Comparison of ENCODE assay signal across 11 cellular contexts in the genomic region with DNA sequence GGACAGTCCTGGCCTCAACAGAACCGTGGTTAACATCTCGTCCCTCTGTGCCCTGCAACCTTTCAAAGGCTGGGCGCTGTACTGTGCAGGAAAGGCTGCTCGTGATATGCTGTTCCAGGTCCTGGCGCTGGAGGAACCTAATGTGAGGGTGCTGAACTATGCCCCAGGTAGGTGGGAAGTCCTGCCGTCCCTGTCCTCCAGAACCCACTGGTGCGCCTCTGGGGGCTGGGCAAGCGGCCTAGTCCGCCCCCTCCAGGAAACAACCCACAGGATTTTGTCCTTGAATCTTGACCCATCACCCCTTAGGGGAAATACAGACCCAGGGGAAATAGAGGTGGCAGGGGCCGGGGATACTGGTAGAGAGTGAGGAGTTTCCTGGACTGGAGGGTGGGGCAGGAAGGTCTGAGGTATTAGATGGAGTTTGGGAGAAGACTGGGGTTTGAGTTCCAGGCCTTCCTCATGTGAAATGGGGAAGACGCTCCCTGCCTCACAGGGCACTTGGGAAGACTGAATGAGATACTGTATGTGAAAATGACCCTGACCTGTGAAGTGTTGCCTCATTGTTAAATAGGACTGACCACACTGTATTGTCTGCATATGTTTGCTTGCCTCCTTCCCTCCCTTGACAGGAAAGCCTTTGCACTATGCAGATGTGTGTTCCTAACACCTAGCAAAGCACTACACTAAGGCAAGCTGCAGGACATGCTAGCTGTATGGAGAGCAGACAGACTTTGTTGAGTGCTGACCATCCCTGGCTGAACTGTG. TPM values are rescaled to one million over a fixed set of nuclear protein-coding genes. Genes with fewer than 3 reads are reported as not detected.
DNase-seq lines count a peak whose midpoint lies in the region; ATAC-seq and TF ChIP-seq lines count a peak whose summit lies in the region.
"Had no signal": no experiment of that assay in that cellular context is flagged by ENCODE, and none has a peak within 500 bp of the region (broad histone marks: within the 10 kb centered on the region; RNA-seq: fewer than 3 reads in every experiment).

No MANE protein-coding gene starts in this region.

- no peak overlapping the region for H3K4me3 ChIP-seq in CD8-positive, alpha-beta T cell (ENCODE audit: low read depth, low read length)
- H3K4me3 ChIP-seq in NB4 (ENCODE audit: low read depth, low read length) (peak overlapping the region; percentile 74), endocrine pancreas (ENCODE audit: control insufficient read depth, insufficient read depth, low read length) (no peak overlapping the region), parathyroid adenoma (ENCODE audit: low read depth, low read length) (no peak overlapping the region), body of pancreas (no peak overlapping the region)

- no peak for ATAC-seq in CD8-positive, alpha-beta T cell
- ATAC-seq in body of pancreas (no peak), GM18867 (IDR thresholded peaks at IDR 0.05; ENCODE audit: unreplicated experiment) (no peak)

- peaks cover 17% of the 10 kb centered on the region for H3K27me3 ChIP-seq in CD8-positive, alpha-beta T cell (ENCODE audit: insufficient read depth, low read length)
- H3K27me3 ChIP-seq in endocrine pancreas (ENCODE audit: control insufficient read depth, insufficient read depth, low read length): no peaks in the 10 kb centered on the region
- no peaks in the 10 kb centered on the region for H3K27me3 ChIP-seq in parathyroid adenoma (ENCODE audit: control insufficient read depth, insufficient read depth, low read length)
- no peaks in the 10 kb centered on the region for H3K27me3 ChIP-seq in body of pancreas

- H3K9me3 ChIP-seq in CD8-positive, alpha-beta T cell (ENCODE audit: low read length): no peaks in the 10 kb centered on the region
- H3K9me3 ChIP-seq in endocrine pancreas (ENCODE audit: control insufficient read depth, low read length) (no peaks in the 10 kb centered on the region), parathyroid adenoma (ENCODE audit: control insufficient read depth, low read length) (no peaks in the 10 kb centered on the region), body of pancreas (no peaks in the 10 kb centered on the region)

- CTCF ChIA-PET in CD8-positive, alpha-beta T cell (lab: Charles Lee): interaction anchor here (0.8 to 2.7 kb wide), 11 partner anchors 8 to 1744 kb away, joined by 3 to 11 read pairs (median 5); no protein-coding TSS in a partner anchor

- H3K4me2 ChIP-seq in parathyroid adenoma (ENCODE audit: low read length): peak overlapping the region; percentile 77

- H3K27ac Mint-ChIP-seq in CD8-positive, alpha-beta T cell: no peak overlapping the region
- H3K27ac Mint-ChIP-seq: activated T-cell treated with anti-CD3 and anti-CD28 coated beads, Interleukin-2, amount 50 U/mL, for 72 hours; T-helper 1 cell treated with Interleukin-12 subunit alpha and Interleukin-12 subunit beta and Interleukin-4 antibody, amounts not matched to agents 30 μg/mL and 1 μg/mL, for 36 hours had no signal

- no peaks in the 10 kb centered on the region for H3K9me3 Mint-ChIP-seq in CD8-positive, alpha-beta T cell
- H3K9me3 Mint-ChIP-seq: activated T-cell treated with anti-CD3 and anti-CD28 coated beads, Interleukin-2, amount 50 U/mL, for 72 hours; T-helper 1 cell treated with Interleukin-12 subunit alpha and Interleukin-12 subunit beta and Interleukin-4 antibody, amounts not matched to agents 30 μg/mL and 1 μg/mL, for 36 hours had no signal

- intact Hi-C loops in CD8-positive, alpha-beta T cell (cut with DNase I, micrococcal nuclease): loop anchor here in 1 of 2 experiments (5.0 to 10.0 kb wide), 2 partner anchors 406 to 674 kb away; a partner anchor contains a TSS
- intact Hi-C loops in body of pancreas (cut with DNase I): loop anchor here (5.0 kb wide), 1 partner anchor 34 kb away; no protein-coding TSS in a partner anchor

- H3K36me3 Mint-ChIP-seq in CD8-positive, alpha-beta T cell: no peaks in the 10 kb centered on the region

- peaks cover 6% of the 10 kb centered on the region for H3K4me1 ChIP-seq in CD8-positive, alpha-beta T cell (ENCODE audit: insufficient read depth, low read length)
- H3K4me1 ChIP-seq in endocrine pancreas (ENCODE audit: control insufficient read depth, insufficient read depth, low read length): no peaks in the 10 kb centered on the region
- H3K4me1 ChIP-seq in parathyroid adenoma: peaks cover 15% of the 10 kb centered on the region
- peaks cover 39% of the 10 kb centered on the region for H3K4me1 ChIP-seq in body of pancreas

- H3K9ac ChIP-seq in endocrine pancreas (ENCODE audit: control insufficient read depth, insufficient read depth, low read length) (peak overlapping the region; percentile 39), parathyroid adenoma (no peak overlapping the region)

- no peak overlapping the region for H2AFZ ChIP-seq in parathyroid adenoma

- no peak for TF ChIP-seq CTCF in CD8-positive, alpha-beta T cell (IDR thresholded peaks at IDR 0.05)
- TF ChIP-seq CTCF in NB4 (IDR thresholded peaks at IDR 0.05; ENCODE audit: low read depth, low read length): no peak
- no peak for TF ChIP-seq CTCF in parathyroid adenoma (IDR thresholded peaks at IDR 0.05)
- no peak for TF ChIP-seq CTCF in body of pancreas (IDR thresholded peaks at IDR 0.05)

- H3K36me3 ChIP-seq in CD8-positive, alpha-beta T cell (ENCODE audit: insufficient read depth, low read length): no peaks in the 10 kb centered on the region
- H3K36me3 ChIP-seq in endocrine pancreas (ENCODE audit: control insufficient read depth, insufficient read depth, low read length): no peaks in the 10 kb centered on the region
- no peaks in the 10 kb centered on the region for H3K36me3 ChIP-seq in parathyroid adenoma (ENCODE audit: control insufficient read depth, insufficient read depth, low read length)
- H3K36me3 ChIP-seq in body of pancreas (replicated peaks in 1 of 2; ENCODE audit: insufficient read depth in 1 of 2, low read depth in 2 of 2): peaks cover 0 to 5% of the 10 kb centered on the region in 2 donors

- H3K4me3 Mint-ChIP-seq in CD8-positive, alpha-beta T cell: peak overlapping the region; percentile 35

- H3K79me2 ChIP-seq in parathyroid adenoma: peaks cover 7% of the 10 kb centered on the region

- no peak for TF ChIP-seq POLR2A in NB4 (IDR thresholded peaks at IDR 0.05; ENCODE audit: extremely low read depth, insufficient read length)
- no peak for TF ChIP-seq POLR2A in body of pancreas (IDR thresholded peaks at IDR 0.05)
- no peak for TF ChIP-seq POLR2A in erythroblast (IDR thresholded peaks at IDR 0.05; ENCODE audit: low read length)

- peaks cover 7% of the 10 kb centered on the region for H3K4me1 Mint-ChIP-seq in CD8-positive, alpha-beta T cell (ENCODE audit: low read depth)

- 42 to 51% methylated on average over 5 to 11 of the region's 11 CpGs for WGBS in body of pancreas, 2 donors

- DNase-seq in CD8-positive, alpha-beta T cell: no peak
- no peak for DNase-seq in NB4 (ENCODE audit: low read depth)
- DNase-seq in NOMO-1 treated with DMSO at 0.1 percent for 48 hours (lab: John Stamatoyannopoulos, UW; ENCODE audit: unreplicated experiment): no peak
- DNase-seq in body of pancreas: no peak
- DNase-seq in erythroblast (lab: John Stamatoyannopoulos, UW): no peak

- peaks cover 48% of the 10 kb centered on the region for H3K27me3 Mint-ChIP-seq in CD8-positive, alpha-beta T cell (ENCODE audit: low read depth)

- POLR2A ChIA-PET in CD8-positive, alpha-beta T cell (lab: Charles Lee): no interaction called here

- H3K27ac ChIP-seq in CD8-positive, alpha-beta T cell (ENCODE audit: low read depth, low read length): no peak overlapping the region
- no peak overlapping the region for H3K27ac ChIP-seq in parathyroid adenoma
- H3K27ac ChIP-seq in body of pancreas: no peak overlapping the region

RNA-seq across cellular contexts. Expression of a gene that starts 1.4 kb away (rescaled TPM):
- total RNA-seq in CD8-positive, alpha-beta T cell: not detected
- total RNA-seq in body of pancreas: 10 to 100 TPM; 62.6 to 84.6 TPM

RNA-seq across cellular contexts. Expression of a gene that starts 28.7 kb away (rescaled TPM):
- total RNA-seq in CD8-positive, alpha-beta T cell: not detected
- total RNA-seq in body of pancreas: under 1 TPM; 0.26 to 0.33 TPM
- total RNA-seq: dermis blood vessel endothelial cell had no signal

Comparison
In these comparisons a context has a peak if more than half of its experiments do, and no peak if none do; other contexts are left out.
1. RNA of a gene that starts 1.4 kb away (total RNA-seq): 62.6 to 84.6 TPM in body of pancreas; not detected in CD8-positive, alpha-beta T cell; every median in the first group is over 10 times any median in the second.